1 cellular context compared by ENCODE assay signal in genomic region chr5:79956173-79956670, GRCh38.
TF ChIP-seq lines count a peak whose summit lies in the region.

No MANE protein-coding gene starts in this region.

TF ChIP-seq in WTC11, 78 proteins besides CTCF, POLR2A, EP300 and RAD21 (continued from another document):
- TF ChIP-seq ATF6 (CRISPR knock-in tag; IDR thresholded peaks at IDR 0.05) (no peak), NR3C1 (CRISPR knock-in tag; conservative IDR thresholded peaks at IDR 0.05; ENCODE audit: low read depth) (no peak), ESRRA (CRISPR knock-in tag; IDR thresholded peaks at IDR 0.05; ENCODE audit: borderline replicate concordance) (no peak), TCF7 (CRISPR knock-in tag; IDR thresholded peaks at IDR 0.05; ENCODE audit: low read depth) (no peak)
- TF ChIP-seq, protein P1, sequence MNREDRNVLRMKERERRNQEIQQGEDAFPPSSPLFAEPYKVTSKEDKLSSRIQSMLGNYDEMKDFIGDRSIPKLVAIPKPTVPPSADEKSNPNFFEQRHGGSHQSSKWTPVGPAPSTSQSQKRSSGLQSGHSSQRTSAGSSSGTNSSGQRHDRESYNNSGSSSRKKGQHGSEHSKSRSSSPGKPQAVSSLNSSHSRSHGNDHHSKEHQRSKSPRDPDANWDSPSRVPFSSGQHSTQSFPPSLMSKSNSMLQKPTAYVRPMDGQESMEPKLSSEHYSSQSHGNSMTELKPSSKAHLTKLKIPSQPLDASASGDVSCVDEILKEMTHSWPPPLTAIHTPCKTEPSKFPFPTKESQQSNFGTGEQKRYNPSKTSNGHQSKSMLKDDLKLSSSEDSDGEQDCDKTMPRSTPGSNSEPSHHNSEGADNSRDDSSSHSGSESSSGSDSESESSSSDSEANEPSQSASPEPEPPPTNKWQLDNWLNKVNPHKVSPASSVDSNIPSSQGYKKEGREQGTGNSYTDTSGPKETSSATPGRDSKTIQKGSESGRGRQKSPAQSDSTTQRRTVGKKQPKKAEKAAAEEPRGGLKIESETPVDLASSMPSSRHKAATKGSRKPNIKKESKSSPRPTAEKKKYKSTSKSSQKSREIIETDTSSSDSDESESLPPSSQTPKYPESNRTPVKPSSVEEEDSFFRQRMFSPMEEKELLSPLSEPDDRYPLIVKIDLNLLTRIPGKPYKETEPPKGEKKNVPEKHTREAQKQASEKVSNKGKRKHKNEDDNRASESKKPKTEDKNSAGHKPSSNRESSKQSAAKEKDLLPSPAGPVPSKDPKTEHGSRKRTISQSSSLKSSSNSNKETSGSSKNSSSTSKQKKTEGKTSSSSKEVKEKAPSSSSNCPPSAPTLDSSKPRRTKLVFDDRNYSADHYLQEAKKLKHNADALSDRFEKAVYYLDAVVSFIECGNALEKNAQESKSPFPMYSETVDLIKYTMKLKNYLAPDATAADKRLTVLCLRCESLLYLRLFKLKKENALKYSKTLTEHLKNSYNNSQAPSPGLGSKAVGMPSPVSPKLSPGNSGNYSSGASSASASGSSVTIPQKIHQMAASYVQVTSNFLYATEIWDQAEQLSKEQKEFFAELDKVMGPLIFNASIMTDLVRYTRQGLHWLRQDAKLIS (CRISPR knock-in tag; IDR thresholded peaks at IDR 0.05; ENCODE audit: borderline replicate concordance) = no peak
